In the genomic region with DNA sequence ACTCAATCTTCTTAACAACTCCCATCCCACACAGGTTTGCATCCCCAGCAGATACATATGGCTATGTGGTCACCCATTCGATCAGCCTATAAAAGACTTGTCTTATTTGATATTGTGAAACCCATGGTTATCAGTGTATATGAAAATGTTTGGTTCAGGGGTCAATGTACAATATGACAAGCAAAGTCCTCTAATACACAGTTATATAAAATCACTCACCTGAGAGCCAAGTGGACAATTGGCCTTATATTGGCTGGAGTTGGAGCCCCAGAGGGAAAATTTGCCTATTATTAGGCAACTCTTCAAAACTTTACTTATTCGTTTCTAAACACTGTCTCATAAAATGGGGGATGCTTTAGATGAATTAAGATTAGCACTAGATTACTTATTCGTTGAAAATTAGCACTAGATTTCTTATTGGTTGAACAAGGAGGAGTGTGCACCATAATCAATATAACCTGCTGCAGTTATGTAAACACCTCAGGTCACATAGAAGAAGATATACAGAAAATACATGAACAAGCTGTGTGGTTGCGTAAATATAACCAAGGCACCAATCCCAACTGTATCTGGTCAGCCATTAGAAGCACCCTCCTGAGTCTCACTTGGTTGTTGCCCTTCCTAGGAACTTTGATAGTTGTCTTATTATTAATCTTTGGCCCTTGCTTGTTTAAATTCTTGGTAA, we compare ENCODE assay signal across 1 cellular context.
A peak's percentile ranks its signal among the peaks of the same experiment; 100 is the strongest.
TF ChIP-seq lines count a peak whose summit lies in the region.

No MANE protein-coding gene starts in this region.

TF ChIP-seq in liver, 16 proteins besides CTCF, POLR2A, EP300 and RAD21 (continued from another document):
- TF ChIP-seq REST (IDR thresholded peaks at IDR 0.05) (no peak), EGR1 (IDR thresholded peaks at IDR 0.05; ENCODE audit: low read depth in 2 of 2) (no peak), YY1 (IDR thresholded peaks at IDR 0.05) (peak; percentile 69), HNF4A (conservative IDR thresholded peaks at IDR 0.05) (peak; percentile 74 to 84), FOXA1 (IDR thresholded peaks at IDR 0.05) (no peak)
